ENCODE assay signal across 1 cellular context in the genomic region with DNA sequence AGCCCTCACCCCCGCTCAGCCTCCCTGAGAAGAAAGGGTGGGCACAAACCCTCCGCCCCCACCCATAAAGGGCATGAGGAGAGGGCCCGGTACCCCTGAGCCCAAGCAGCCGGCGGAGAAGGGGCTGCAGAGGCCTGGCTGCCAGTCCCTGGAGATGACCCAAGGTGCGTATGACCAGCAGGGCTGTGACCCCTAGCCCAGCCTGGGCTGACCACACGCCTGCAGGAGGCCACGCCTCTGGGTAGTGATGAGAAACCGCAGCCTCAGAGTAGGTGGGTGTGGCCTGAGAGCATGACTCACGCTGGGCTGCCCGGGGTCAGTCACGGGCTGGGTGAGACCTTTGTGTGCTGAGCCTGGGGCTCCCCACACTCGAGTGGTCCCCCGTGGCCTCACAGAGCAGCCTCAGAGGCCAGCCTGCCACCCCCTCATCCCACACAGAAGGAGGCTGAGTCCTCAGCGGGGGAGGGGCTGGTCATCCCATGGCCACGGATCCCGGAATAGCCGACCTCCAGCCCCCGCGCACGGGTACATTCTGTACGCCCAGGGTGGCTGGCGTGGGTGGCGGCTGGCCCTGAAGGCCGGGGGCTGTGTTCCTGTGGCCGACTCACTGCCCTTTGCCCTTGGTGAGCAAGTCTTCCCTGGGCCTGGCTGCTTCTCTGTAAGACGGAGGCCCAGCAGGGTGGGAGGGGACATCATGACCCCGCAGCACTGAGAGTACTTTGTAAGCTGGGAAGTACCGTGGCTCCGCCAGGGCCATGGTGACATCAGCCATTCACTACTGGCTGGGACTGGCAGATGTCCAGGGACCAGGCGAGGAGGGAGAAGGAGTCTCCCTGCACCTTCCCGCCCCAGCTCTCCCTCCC.
A peak's percentile ranks its signal among the peaks of the same experiment; 100 is the strongest.
TF ChIP-seq lines count a peak whose summit lies in the region.

No MANE protein-coding gene starts in this region.

TF ChIP-seq in HepG2, 621 proteins besides CTCF, POLR2A, EP300 and RAD21 (continued from another document and continues in another):
- TF ChIP-seq ATF4 (CRISPR knock-in tag; IDR thresholded peaks at IDR 0.05) (peak in 1 of 2 experiments; percentile 90; a peak in 2 of 4 replicates), BORCS8-MEF2B (CRISPR knock-in tag; IDR thresholded peaks at IDR 0.05) (peak; percentile 12; the same call in 1 of the 2 replicates), ZNF546 (CRISPR knock-in tag; conservative IDR thresholded peaks at IDR 0.05) (peak; percentile 76; the same call in 1 of the 2 replicates), NR0B2 (CRISPR knock-in tag; IDR thresholded peaks at IDR 0.05) (no peak), ZNF800 (CRISPR knock-in tag; IDR thresholded peaks at IDR 0.05) (peak; percentile 37; the same call in 1 of the 2 replicates), MED8 (CRISPR knock-in tag; IDR thresholded peaks at IDR 0.05; ENCODE audit: insufficient replicate concordance) (no peak), ZNF777 (CRISPR knock-in tag; IDR thresholded peaks at IDR 0.05) (no peak), PLSCR1 (CRISPR knock-in tag; IDR thresholded peaks at IDR 0.05; ENCODE audit: borderline replicate concordance) (no peak), AGO1 (IDR thresholded peaks at IDR 0.05; ENCODE audit: low read depth, low read length, poor library complexity, severe bottlenecking) (peak; percentile 82), SRSF4 (IDR thresholded peaks at IDR 0.05; ENCODE audit: low read depth, low read length, poor library complexity, severe bottlenecking) (no peak), ZIK1 (CRISPR knock-in tag; IDR thresholded peaks at IDR 0.05; ENCODE audit: borderline replicate concordance, low read depth) (no peak), ZNF746 (CRISPR knock-in tag; IDR thresholded peaks at IDR 0.05) (peak; percentile 64; the same call in 1 of the 2 replicates), ZNF33A (CRISPR knock-in tag; IDR thresholded peaks at IDR 0.05; ENCODE audit: borderline replicate concordance) (no peak), KDM2A (CRISPR knock-in tag; IDR thresholded peaks at IDR 0.05; ENCODE audit: borderline replicate concordance, low read depth) (peak; percentile 82), SALL2 (CRISPR knock-in tag; IDR thresholded peaks at IDR 0.05) (no peak), SP2 (CRISPR knock-in tag; IDR thresholded peaks at IDR 0.05) (peak; percentile 6; the same call in 1 of the 2 replicates), E2F5 (CRISPR knock-in tag; conservative IDR thresholded peaks at IDR 0.05) (no peak), JUNB (CRISPR knock-in tag; IDR thresholded peaks at IDR 0.05; ENCODE audit: borderline replicate concordance) (no peak; the same call in 1 of the 2 replicates), ESRRA (CRISPR knock-in tag; IDR thresholded peaks at IDR 0.05; ENCODE audit: low read depth) (no peak; the same call in 1 of the 2 replicates), HMG20A (CRISPR knock-in tag; IDR thresholded peaks at IDR 0.05; ENCODE audit: borderline replicate concordance) (peak; percentile 68), SAP130 (CRISPR knock-in tag; IDR thresholded peaks at IDR 0.05; ENCODE audit: low read depth) (peak; percentile 76), FOXC1 (CRISPR knock-in tag; IDR thresholded peaks at IDR 0.05; ENCODE audit: borderline replicate concordance) (no peak), ONECUT2 (CRISPR knock-in tag; IDR thresholded peaks at IDR 0.05) (no peak), FIP1L1 (IDR thresholded peaks at IDR 0.05; ENCODE audit: borderline replicate concordance, insufficient read depth, low read depth, low read length) (0 out of 2 replicates have a peak, but pooled peaks have one; percentile 39), TOPORS (CRISPR knock-in tag; IDR thresholded peaks at IDR 0.05) (no peak), ZNF501 (CRISPR knock-in tag; IDR thresholded peaks at IDR 0.05) (peak; percentile 87; the same call in 1 of the 2 replicates), NFATC3 (CRISPR knock-in tag; IDR thresholded peaks at IDR 0.05) (no peak; the same call in 1 of the 2 replicates), KDM5B (CRISPR knock-in tag; IDR thresholded peaks at IDR 0.05; ENCODE audit: borderline replicate concordance) (peak; percentile 87; the same call in 1 of the 2 replicates), ZBTB10 (CRISPR knock-in tag; IDR thresholded peaks at IDR 0.05; ENCODE audit: borderline replicate concordance) (peak; percentile 66; the same call in 1 of the 2 replicates), ZFAT (CRISPR knock-in tag; conservative IDR thresholded peaks at IDR 0.05) (no peak), HOMEZ (CRISPR knock-in tag; IDR thresholded peaks at IDR 0.05; ENCODE audit: low read depth) (no peak), ZNF160 (CRISPR knock-in tag; IDR thresholded peaks at IDR 0.05) (no peak), ATF7 (IDR thresholded peaks at IDR 0.05) (peak; percentile 31; the same call in 1 of the 2 replicates), ATF7 (CRISPR knock-in tag; IDR thresholded peaks at IDR 0.05) (peak; percentile 73; the same call in 1 of the 2 replicates)
- TF ChIP-seq, protein P1, sequence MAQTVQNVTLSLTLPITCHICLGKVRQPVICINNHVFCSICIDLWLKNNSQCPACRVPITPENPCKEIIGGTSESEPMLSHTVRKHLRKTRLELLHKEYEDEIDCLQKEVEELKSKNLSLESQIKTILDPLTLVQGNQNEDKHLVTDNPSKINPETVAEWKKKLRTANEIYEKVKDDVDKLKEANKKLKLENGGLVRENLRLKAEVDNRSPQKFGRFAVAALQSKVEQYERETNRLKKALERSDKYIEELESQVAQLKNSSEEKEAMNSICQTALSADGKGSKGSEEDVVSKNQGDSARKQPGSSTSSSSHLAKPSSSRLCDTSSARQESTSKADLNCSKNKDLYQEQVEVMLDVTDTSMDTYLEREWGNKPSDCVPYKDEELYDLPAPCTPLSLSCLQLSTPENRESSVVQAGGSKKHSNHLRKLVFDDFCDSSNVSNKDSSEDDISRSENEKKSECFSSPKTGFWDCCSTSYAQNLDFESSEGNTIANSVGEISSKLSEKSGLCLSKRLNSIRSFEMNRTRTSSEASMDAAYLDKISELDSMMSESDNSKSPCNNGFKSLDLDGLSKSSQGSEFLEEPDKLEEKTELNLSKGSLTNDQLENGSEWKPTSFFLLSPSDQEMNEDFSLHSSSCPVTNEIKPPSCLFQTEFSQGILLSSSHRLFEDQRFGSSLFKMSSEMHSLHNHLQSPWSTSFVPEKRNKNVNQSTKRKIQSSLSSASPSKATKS (CRISPR knock-in tag; IDR thresholded peaks at IDR 0.05): no peak
- TF ChIP-seq, protein P2, sequence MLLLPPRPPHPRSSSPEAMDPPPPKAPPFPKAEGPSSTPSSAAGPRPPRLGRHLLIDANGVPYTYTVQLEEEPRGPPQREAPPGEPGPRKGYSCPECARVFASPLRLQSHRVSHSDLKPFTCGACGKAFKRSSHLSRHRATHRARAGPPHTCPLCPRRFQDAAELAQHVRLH (CRISPR knock-in tag; IDR thresholded peaks at IDR 0.05; ENCODE audit: borderline replicate concordance, low read depth): peak; percentile 81; the same call in 1 of the 2 replicates
- TF ChIP-seq, protein P3, sequence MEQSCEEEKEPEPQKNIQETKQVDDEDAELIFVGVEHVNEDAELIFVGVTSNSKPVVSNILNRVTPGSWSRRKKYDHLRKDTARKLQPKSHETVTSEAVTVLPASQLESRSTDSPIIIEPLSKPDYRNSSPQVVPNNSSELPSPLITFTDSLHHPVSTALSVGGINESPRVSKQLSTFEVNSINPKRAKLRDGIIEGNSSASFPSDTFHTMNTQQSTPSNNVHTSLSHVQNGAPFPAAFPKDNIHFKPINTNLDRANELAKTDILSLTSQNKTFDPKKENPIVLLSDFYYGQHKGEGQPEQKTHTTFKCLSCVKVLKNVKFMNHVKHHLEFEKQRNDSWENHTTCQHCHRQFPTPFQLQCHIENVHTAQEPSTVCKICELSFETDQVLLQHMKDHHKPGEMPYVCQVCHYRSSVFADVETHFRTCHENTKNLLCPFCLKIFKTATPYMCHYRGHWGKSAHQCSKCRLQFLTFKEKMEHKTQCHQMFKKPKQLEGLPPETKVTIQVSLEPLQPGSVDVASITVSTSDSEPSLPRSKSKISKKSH (CRISPR knock-in tag; IDR thresholded peaks at IDR 0.05; ENCODE audit: borderline replicate concordance): peak; percentile 32; the same call in 1 of the 2 replicates
- TF ChIP-seq, protein P4, sequence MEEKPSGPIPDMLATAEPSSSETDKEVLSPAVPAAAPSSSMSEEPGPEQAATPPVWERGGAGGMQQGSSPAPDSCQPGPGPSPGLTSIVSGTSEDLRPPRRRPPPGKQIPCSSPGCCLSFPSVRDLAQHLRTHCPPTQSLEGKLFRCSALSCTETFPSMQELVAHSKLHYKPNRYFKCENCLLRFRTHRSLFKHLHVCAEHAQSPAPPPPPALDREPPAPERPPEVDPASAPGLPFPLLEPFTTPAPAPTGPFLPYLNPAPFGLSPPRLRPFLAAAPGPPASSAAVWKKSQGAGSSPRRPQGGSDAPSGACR (CRISPR knock-in tag; IDR thresholded peaks at IDR 0.05): no peak
- TF ChIP-seq, protein P5, sequence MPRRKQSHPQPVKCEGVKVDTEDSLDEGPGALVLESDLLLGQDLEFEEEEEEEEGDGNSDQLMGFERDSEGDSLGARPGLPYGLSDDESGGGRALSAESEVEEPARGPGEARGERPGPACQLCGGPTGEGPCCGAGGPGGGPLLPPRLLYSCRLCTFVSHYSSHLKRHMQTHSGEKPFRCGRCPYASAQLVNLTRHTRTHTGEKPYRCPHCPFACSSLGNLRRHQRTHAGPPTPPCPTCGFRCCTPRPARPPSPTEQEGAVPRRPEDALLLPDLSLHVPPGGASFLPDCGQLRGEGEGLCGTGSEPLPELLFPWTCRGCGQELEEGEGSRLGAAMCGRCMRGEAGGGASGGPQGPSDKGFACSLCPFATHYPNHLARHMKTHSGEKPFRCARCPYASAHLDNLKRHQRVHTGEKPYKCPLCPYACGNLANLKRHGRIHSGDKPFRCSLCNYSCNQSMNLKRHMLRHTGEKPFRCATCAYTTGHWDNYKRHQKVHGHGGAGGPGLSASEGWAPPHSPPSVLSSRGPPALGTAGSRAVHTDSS (CRISPR knock-in tag; conservative IDR thresholded peaks at IDR 0.05): no peak
